32 cellular contexts compared by ENCODE assay signal in genomic region chr5:52428977-52429474, GRCh38.
"Had no signal": no experiment of that assay in that cellular context is flagged by ENCODE, and none has a peak within 500 bp of the region (broad histone marks: within the 10 kb centered on the region; RNA-seq: fewer than 3 reads in every experiment).

No MANE protein-coding gene starts in this region.

- H3K4me1 ChIP-seq: ascending aorta, breast epithelium, colonic mucosa had no signal

- H3K36me3 Mint-ChIP-seq: activated CD4-positive, alpha-beta memory T cell treated with anti-CD3 and anti-CD28 coated beads for 36 hours; activated CD8-positive, alpha-beta memory T cell treated with anti-CD3 and anti-CD28 coated beads, Interleukin-2, amount 10 ng/mL, durations not matched to agents 7 days and 5 days; activated naive CD4-positive, alpha-beta T cell treated with anti-CD3 and anti-CD28 coated beads, Interleukin-2, amount 10 ng/mL, durations not matched to agents 7 days and 5 days; activated naive CD4-positive, alpha-beta T cell treated with anti-CD3 and anti-CD28 coated beads, Interleukin-2, amount 50 U/mL, for 72 hours; activated naive CD8-positive, alpha-beta T cell treated with anti-CD3 and anti-CD28 coated beads, Interleukin-2, amount 10 ng/mL, durations not matched to agents 7 days and 5 days; brain had no signal

- H3K27me3 Mint-ChIP-seq: activated B cell treated with CpG ODN at 0.5 μM for 24 hours; activated naive CD4-positive, alpha-beta T cell treated with anti-CD3 and anti-CD28 coated beads, Interleukin-2, amount 10 ng/mL, durations not matched to agents 7 days and 5 days; activated naive CD8-positive, alpha-beta T cell treated with anti-CD3 and anti-CD28 coated beads, Interleukin-2, amount 10 ng/mL, durations not matched to agents 7 days and 5 days; activated T-cell treated with anti-CD3 and anti-CD28 coated beads, Interleukin-2, amount 50 U/mL, for 24 hours; brain had no signal

- H3K4me1 Mint-ChIP-seq: activated B cell treated with CpG ODN at 0.5 μM for 24 hours; activated CD8-positive, alpha-beta memory T cell treated with anti-CD3 and anti-CD28 coated beads, Interleukin-2, amount 10 ng/mL, durations not matched to agents 7 days and 5 days; activated naive CD4-positive, alpha-beta T cell treated with anti-CD3 and anti-CD28 coated beads, Interleukin-2, amount 10 ng/mL, durations not matched to agents 7 days and 5 days; activated naive CD8-positive, alpha-beta T cell treated with anti-CD3 and anti-CD28 coated beads, Interleukin-2, amount 10 ng/mL, durations not matched to agents 7 days and 5 days; brain; T-helper 17 cell had no signal

- ATAC-seq: activated CD4-positive, CD25-positive, alpha-beta regulatory T cell treated with anti-CD3 and anti-CD28 coated beads, Interleukin-2, amount 50 U/mL, for 24 hours; activated CD8-positive, alpha-beta memory T cell treated with anti-CD3 and anti-CD28 coated beads, Interleukin-2, amount 10 ng/mL, durations not matched to agents 7 days and 5 days; activated CD8-positive, alpha-beta T cell treated with anti-CD3 and anti-CD28 coated beads, Interleukin-2, amount 10 ng/mL, durations not matched to agents 7 days and 5 days; activated naive CD4-positive, alpha-beta T cell treated with anti-CD3 and anti-CD28 coated beads, Interleukin-2, amount 50 U/mL, for 72 hours; activated T-cell treated with anti-CD3 and anti-CD28 coated beads, Interleukin-2, amount 50 U/mL, for 72 hours; esophagus mucosa; T-helper 17 cell had no signal

- DNase-seq: activated B cell treated with CpG ODN at 0.5 μM for 24 hours; activated CD4-positive, alpha-beta memory T cell treated with anti-CD3 and anti-CD28 coated beads for 36 hours; activated CD4-positive, alpha-beta T cell treated with anti-CD3 and anti-CD28 coated beads for 48 hours; activated CD4-positive, alpha-beta T cell treated with anti-CD3 and anti-CD28 coated beads, Interleukin-2, amount 50 U/mL, for 1 hour; activated CD8-positive, alpha-beta memory T cell treated with anti-CD3 and anti-CD28 coated beads, Interleukin-2, amount 10 ng/mL, durations not matched to agents 7 days and 5 days; activated CD8-positive, alpha-beta memory T cell treated with anti-CD3 and anti-CD28 coated beads, Interleukin-2, amount 50 U/mL, for 4 hours; activated CD8-positive, alpha-beta T cell treated with anti-CD3 and anti-CD28 coated beads, Interleukin-2, amount 10 ng/mL, durations not matched to agents 7 days and 5 days; activated gamma-delta T cell; activated naive CD4-positive, alpha-beta T cell; activated naive CD4-positive, alpha-beta T cell treated with anti-CD3 and anti-CD28 coated beads, Interleukin-2, amount 10 ng/mL, durations not matched to agents 7 days and 5 days; activated naive CD8-positive, alpha-beta T cell treated with anti-CD3 and anti-CD28 coated beads, Interleukin-2, amount 10 ng/mL, durations not matched to agents 7 days and 5 days; activated T-cell treated with anti-CD3 and anti-CD28 coated beads, Interleukin-2, amount 50 U/mL, for 24 hours; activated T-cell treated with anti-CD3 and anti-CD28 coated beads, Interleukin-2, amount 50 U/mL, for 72 hours; central memory CD4-positive, alpha-beta T cell; cerebellar nuclear complex; colonic mucosa; effector CD8-positive, alpha-beta T cell; foreskin fibroblast; head of caudate nucleus; T-helper 1 cell; T-helper 17 cell; T1000; WERI-Rb-1 had no signal

- H3K9me3 ChIP-seq: ascending aorta, breast epithelium, colonic mucosa had no signal

- H3K27me3 ChIP-seq: ascending aorta, breast epithelium, cardiac muscle cell, colonic mucosa had no signal

- FAIRE-seq: endometrium had no signal

- H3K27ac Mint-ChIP-seq: activated B cell treated with CpG ODN at 0.5 μM for 24 hours; activated CD4-positive, alpha-beta memory T cell treated with anti-CD3 and anti-CD28 coated beads for 36 hours; activated CD8-positive, alpha-beta memory T cell treated with anti-CD3 and anti-CD28 coated beads, Interleukin-2, amount 10 ng/mL, durations not matched to agents 7 days and 5 days; activated CD8-positive, alpha-beta T cell treated with anti-CD3 and anti-CD28 coated beads, Interleukin-2, amount 10 ng/mL, durations not matched to agents 7 days and 5 days; activated naive CD4-positive, alpha-beta T cell treated with anti-CD3 and anti-CD28 coated beads, Interleukin-2, amount 10 ng/mL, durations not matched to agents 7 days and 5 days; activated naive CD4-positive, alpha-beta T cell treated with anti-CD3 and anti-CD28 coated beads, Interleukin-2, amount 50 U/mL, for 72 hours; activated naive CD8-positive, alpha-beta T cell treated with anti-CD3 and anti-CD28 coated beads, Interleukin-2, amount 10 ng/mL, durations not matched to agents 7 days and 5 days; activated T-cell treated with anti-CD3 and anti-CD28 coated beads, Interleukin-2, amount 50 U/mL, for 24 hours; activated T-cell treated with anti-CD3 and anti-CD28 coated beads, Interleukin-2, amount 50 U/mL, for 72 hours; brain; T-helper 17 cell; T-helper 2 cell treated with Interferon-gamma antibody and Interleukin-4, amounts not matched to agents 5 μg/mL and 100 μg/mL, for 36 hours had no signal

- H3K36me3 ChIP-seq: ascending aorta, breast epithelium, cardiac muscle cell, colonic mucosa, WERI-Rb-1 had no signal

- H3K4me3 ChIP-seq: ascending aorta, breast epithelium, cardiac muscle cell, colonic mucosa had no signal

- H3K9me3 Mint-ChIP-seq: activated naive CD4-positive, alpha-beta T cell treated with anti-CD3 and anti-CD28 coated beads, Interleukin-2, amount 10 ng/mL, durations not matched to agents 7 days and 5 days; activated T-cell treated with anti-CD3 and anti-CD28 coated beads, Interleukin-2, amount 50 U/mL, for 24 hours; T-helper 2 cell treated with Interferon-gamma antibody and Interleukin-4, amounts not matched to agents 5 μg/mL and 100 μg/mL, for 36 hours had no signal

- H3K27ac ChIP-seq: ascending aorta, breast epithelium, cardiac muscle cell, colonic mucosa, WERI-Rb-1 had no signal

- H3K4me3 Mint-ChIP-seq: activated B cell treated with CpG ODN at 0.5 μM for 24 hours; activated CD4-positive, alpha-beta memory T cell treated with anti-CD3 and anti-CD28 coated beads for 36 hours; activated CD8-positive, alpha-beta memory T cell treated with anti-CD3 and anti-CD28 coated beads, Interleukin-2, amount 10 ng/mL, durations not matched to agents 7 days and 5 days; activated CD8-positive, alpha-beta T cell treated with anti-CD3 and anti-CD28 coated beads, Interleukin-2, amount 10 ng/mL, durations not matched to agents 7 days and 5 days; activated naive CD4-positive, alpha-beta T cell treated with anti-CD3 and anti-CD28 coated beads, Interleukin-2, amount 10 ng/mL, durations not matched to agents 7 days and 5 days; activated naive CD8-positive, alpha-beta T cell treated with anti-CD3 and anti-CD28 coated beads, Interleukin-2, amount 10 ng/mL, durations not matched to agents 7 days and 5 days; activated T-cell treated with anti-CD3 and anti-CD28 coated beads, Interleukin-2, amount 50 U/mL, for 24 hours; activated T-cell treated with anti-CD3 and anti-CD28 coated beads, Interleukin-2, amount 50 U/mL, for 72 hours; brain; T-helper 17 cell; T-helper 2 cell treated with Interferon-gamma antibody and Interleukin-4, amounts not matched to agents 5 μg/mL and 100 μg/mL, for 36 hours had no signal
